ENCODE assay signal across 8 cellular contexts in genomic region chr12:27975222-27976136, GRCh38. TPM values are rescaled to one million over a fixed set of nuclear protein-coding genes. Genes with fewer than 3 reads are reported as not detected.
DNase-seq lines count a peak whose midpoint lies in the region; ATAC-seq and TF ChIP-seq lines count a peak whose summit lies in the region.

No MANE protein-coding gene starts in this region.

- peaks cover 4 to 5% of the 10 kb centered on the region in 2 donors for H3K4me1 ChIP-seq in left lung

- H3K27me3 ChIP-seq in left lung = peaks cover 53 to 93% of the 10 kb centered on the region in 2 donors

- ATAC-seq in left lung (peak; percentile 63), HG02852 (IDR thresholded peaks at IDR 0.05; ENCODE audit: unreplicated experiment) (no peak), HG03442 (IDR thresholded peaks at IDR 0.05; ENCODE audit: unreplicated experiment) (no peak)

- peak; percentile 26 for DNase-seq in stimulated activated CD4-positive, alpha-beta T cell treated with anti-CD3 and anti-CD28 coated beads, Interleukin-2, amount 100 ng/mL, for 24 hours
- DNase-seq in stimulated activated CD4-positive, alpha-beta T cell treated with anti-CD3 and anti-CD28 coated beads, Interleukin-4, amount 100 ng/mL, for 24 hours = no peak
- DNase-seq in astrocyte of the cerebellum (ENCODE audit: low read depth) (no peak), left lung (peak in 1 of 2 donors; percentile 77), DMS153 (lab: John Stamatoyannopoulos, UW) (no peak), activated gamma-delta T cell treated with Interleukin-2 at 50 U/mL for 16 hours (no peak)

- H3K9me3 ChIP-seq in left lung = no peaks in the 10 kb centered on the region

- H3K27ac ChIP-seq in left lung = no peak overlapping the region

- H3K4me3 ChIP-seq in astrocyte of the cerebellum (ENCODE audit: low read depth, low read length) (peak overlapping the region; percentile 38), left lung (no peak overlapping the region)

- H3K36me3 ChIP-seq in left lung = no peaks in the 10 kb centered on the region

- TF ChIP-seq CTCF in astrocyte of the cerebellum (IDR thresholded peaks at IDR 0.05; ENCODE audit: low read depth, low read length, missing control alignments) = no peak
- no peak for TF ChIP-seq CTCF in left lung (IDR thresholded peaks at IDR 0.05)

- in situ Hi-C loops in astrocyte of the cerebellum (cut with HindIII; ENCODE audit: low sequenced_read_pairs) = no loop called here

- intact Hi-C loops in left lung (cut with DNase I) = no loop called here

RNA-seq across cellular contexts. Expression of gene PTHLH, which starts 2.9 kb away (rescaled TPM):
- total RNA-seq in left lung = under 1 TPM; 0.76 to 0.94 TPM

Comparison
In these comparisons a context has a peak if more than half of its experiments do, and no peak if none do; other contexts are left out.
1. DNase-seq: peak in stimulated activated CD4-positive, alpha-beta T cell treated with anti-CD3 and anti-CD28 coated beads, Interleukin-2, amount 100 ng/mL, for 24 hours (2 of 2); none in stimulated activated CD4-positive, alpha-beta T cell treated with anti-CD3 and anti-CD28 coated beads, Interleukin-4, amount 100 ng/mL, for 24 hours (single experiment), astrocyte of the cerebellum (single experiment), DMS153 (single experiment) and activated gamma-delta T cell treated with Interleukin-2 at 50 U/mL for 16 hours (single experiment).